ENCODE assay signal across 1 cellular context in genomic region chr5:112974901-112975300, GRCh38.
TF ChIP-seq lines count a peak whose summit lies in the region.

No MANE protein-coding gene starts in this region.

TF ChIP-seq in K562, 482 proteins besides CTCF, POLR2A, EP300 and RAD21:
- TF ChIP-seq BCOR (IDR thresholded peaks at IDR 0.05) = no peak
- no peak for TF ChIP-seq CEBPG (CRISPR knock-in tag; IDR thresholded peaks at IDR 0.05)
- 0 out of 4 replicates have a peak, but pooled peaks of 1 of the 2 experiments have one; percentile 20 for TF ChIP-seq CEBPG (tag; conservative IDR thresholded peaks at IDR 0.05 in 1 of 2, IDR thresholded peaks at IDR 0.05 in 1 of 2)
- 0 out of 2 replicates have a peak, but pooled peaks have one; percentile 18 for TF ChIP-seq GTF2E2 (tag; IDR thresholded peaks at IDR 0.05)
- 0 out of 2 replicates have a peak, but pooled peaks have one; percentile 12 for TF ChIP-seq MYC (IDR thresholded peaks at IDR 0.05; ENCODE audit: low read depth, low read length)
- no peak for TF ChIP-seq MYC (CRISPR knock-in tag; IDR thresholded peaks at IDR 0.05; ENCODE audit: borderline replicate concordance, low read depth)
- TF ChIP-seq WHSC1 (IDR thresholded peaks at IDR 0.05; ENCODE audit: low read length) = no peak
- TF ChIP-seq JUND (IDR thresholded peaks at IDR 0.05; ENCODE audit: borderline replicate concordance, low read depth, low read length) = peak; percentile 3; the same call in 1 of the 2 replicates
- TF ChIP-seq JUND (tag; IDR thresholded peaks at IDR 0.05; ENCODE audit: borderline replicate concordance, low read depth, low read length) = no peak; the same call in 2 of the 3 replicates
- TF ChIP-seq NR1H2 (CRISPR knock-in tag; IDR thresholded peaks at IDR 0.05) = no peak
- no peak for TF ChIP-seq YY1 (IDR thresholded peaks at IDR 0.05; ENCODE audit: borderline replicate concordance in 1 of 3, control insufficient read depth in 1 of 3, extremely low read depth in 1 of 3, insufficient read depth in 3 of 3, insufficient read length in 1 of 3, insufficient replicate concordance in 2 of 3, low read depth in 1 of 3, low read length in 2 of 3)
